In genomic region chr14:58966991-58967390, GRCh38 we compare ENCODE assay signal across 1 cellular context.
TF ChIP-seq lines count a peak whose summit lies in the region.

No MANE protein-coding gene starts in this region.

TF ChIP-seq in K562, 482 proteins besides CTCF, POLR2A, EP300 and RAD21 (continued from another document):
- TF ChIP-seq, protein P1, sequence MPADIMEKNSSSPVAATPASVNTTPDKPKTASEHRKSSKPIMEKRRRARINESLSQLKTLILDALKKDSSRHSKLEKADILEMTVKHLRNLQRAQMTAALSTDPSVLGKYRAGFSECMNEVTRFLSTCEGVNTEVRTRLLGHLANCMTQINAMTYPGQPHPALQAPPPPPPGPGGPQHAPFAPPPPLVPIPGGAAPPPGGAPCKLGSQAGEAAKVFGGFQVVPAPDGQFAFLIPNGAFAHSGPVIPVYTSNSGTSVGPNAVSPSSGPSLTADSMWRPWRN (IDR thresholded peaks at IDR 0.05; ENCODE audit: low read depth): no peak
- no peak for TF ChIP-seq RBFOX2 (IDR thresholded peaks at IDR 0.05; ENCODE audit: low read depth, low read length)
- TF ChIP-seq, protein P2, sequence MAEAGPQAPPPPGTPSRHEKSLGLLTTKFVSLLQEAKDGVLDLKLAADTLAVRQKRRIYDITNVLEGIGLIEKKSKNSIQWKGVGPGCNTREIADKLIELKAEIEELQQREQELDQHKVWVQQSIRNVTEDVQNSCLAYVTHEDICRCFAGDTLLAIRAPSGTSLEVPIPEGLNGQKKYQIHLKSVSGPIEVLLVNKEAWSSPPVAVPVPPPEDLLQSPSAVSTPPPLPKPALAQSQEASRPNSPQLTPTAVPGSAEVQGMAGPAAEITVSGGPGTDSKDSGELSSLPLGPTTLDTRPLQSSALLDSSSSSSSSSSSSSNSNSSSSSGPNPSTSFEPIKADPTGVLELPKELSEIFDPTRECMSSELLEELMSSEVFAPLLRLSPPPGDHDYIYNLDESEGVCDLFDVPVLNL (CRISPR knock-in tag; IDR thresholded peaks at IDR 0.05; ENCODE audit: low read depth): no peak
- TF ChIP-seq HOXB6 (CRISPR knock-in tag; IDR thresholded peaks at IDR 0.05; ENCODE audit: borderline replicate concordance): no peak
- TF ChIP-seq GTF2A2 (tag; IDR thresholded peaks at IDR 0.05): peak; percentile 44; the same call in 1 of the 2 replicates
- TF ChIP-seq DMBX1 (CRISPR knock-in tag; IDR thresholded peaks at IDR 0.05; ENCODE audit: borderline replicate concordance): peak; percentile 57; the same call in 1 of the 2 replicates
- peak; percentile 76; the same call in 1 of the 2 replicates for TF ChIP-seq ZNF449 (CRISPR knock-in tag; IDR thresholded peaks at IDR 0.05)
- TF ChIP-seq ZNF740 (CRISPR knock-in tag; IDR thresholded peaks at IDR 0.05): no peak
- 0 out of 4 replicates have a peak, but pooled peaks of 1 of the 2 experiments have one; percentile 55 for TF ChIP-seq ZNF740 (tag; IDR thresholded peaks at IDR 0.05)
- peak; percentile 54 for TF ChIP-seq SMAD4 (CRISPR knock-in tag; conservative IDR thresholded peaks at IDR 0.05)
- TF ChIP-seq, protein P3, sequence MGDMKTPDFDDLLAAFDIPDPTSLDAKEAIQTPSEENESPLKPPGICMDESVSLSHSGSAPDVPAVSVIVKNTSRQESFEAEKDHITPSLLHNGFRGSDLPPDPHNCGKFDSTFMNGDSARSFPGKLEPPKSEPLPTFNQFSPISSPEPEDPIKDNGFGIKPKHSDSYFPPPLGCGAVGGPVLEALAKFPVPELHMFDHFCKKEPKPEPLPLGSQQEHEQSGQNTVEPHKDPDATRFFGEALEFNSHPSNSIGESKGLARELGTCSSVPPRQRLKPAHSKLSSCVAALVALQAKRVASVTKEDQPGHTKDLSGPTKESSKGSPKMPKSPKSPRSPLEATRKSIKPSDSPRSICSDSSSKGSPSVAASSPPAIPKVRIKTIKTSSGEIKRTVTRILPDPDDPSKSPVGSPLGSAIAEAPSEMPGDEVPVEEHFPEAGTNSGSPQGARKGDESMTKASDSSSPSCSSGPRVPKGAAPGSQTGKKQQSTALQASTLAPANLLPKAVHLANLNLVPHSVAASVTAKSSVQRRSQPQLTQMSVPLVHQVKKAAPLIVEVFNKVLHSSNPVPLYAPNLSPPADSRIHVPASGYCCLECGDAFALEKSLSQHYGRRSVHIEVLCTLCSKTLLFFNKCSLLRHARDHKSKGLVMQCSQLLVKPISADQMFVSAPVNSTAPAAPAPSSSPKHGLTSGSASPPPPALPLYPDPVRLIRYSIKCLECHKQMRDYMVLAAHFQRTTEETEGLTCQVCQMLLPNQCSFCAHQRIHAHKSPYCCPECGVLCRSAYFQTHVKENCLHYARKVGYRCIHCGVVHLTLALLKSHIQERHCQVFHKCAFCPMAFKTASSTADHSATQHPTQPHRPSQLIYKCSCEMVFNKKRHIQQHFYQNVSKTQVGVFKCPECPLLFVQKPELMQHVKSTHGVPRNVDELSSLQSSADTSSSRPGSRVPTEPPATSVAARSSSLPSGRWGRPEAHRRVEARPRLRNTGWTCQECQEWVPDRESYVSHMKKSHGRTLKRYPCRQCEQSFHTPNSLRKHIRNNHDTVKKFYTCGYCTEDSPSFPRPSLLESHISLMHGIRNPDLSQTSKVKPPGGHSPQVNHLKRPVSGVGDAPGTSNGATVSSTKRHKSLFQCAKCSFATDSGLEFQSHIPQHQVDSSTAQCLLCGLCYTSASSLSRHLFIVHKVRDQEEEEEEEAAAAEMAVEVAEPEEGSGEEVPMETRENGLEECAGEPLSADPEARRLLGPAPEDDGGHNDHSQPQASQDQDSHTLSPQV (IDR thresholded peaks at IDR 0.05): no peak
- TF ChIP-seq NR2C1 (IDR thresholded peaks at IDR 0.05): no peak
- TF ChIP-seq NR2C1 (tag; IDR thresholded peaks at IDR 0.05): 0 out of 2 replicates have a peak, but pooled peaks have one; percentile 35
